Comparison of ENCODE assay signal across 27 cellular contexts in genomic region chr11:44147751-44148150, GRCh38.
"Had no signal": no experiment of that assay in that cellular context is flagged by ENCODE, and none has a peak within 500 bp of the region (broad histone marks: within the 10 kb centered on the region; RNA-seq: fewer than 3 reads in every experiment).

No MANE protein-coding gene starts in this region.

- H3K27me3 ChIP-seq: brain microvascular endothelial cell, esophagus muscularis mucosa, foreskin keratinocyte, gastroesophageal sphincter had no signal

- H3K4me3 ChIP-seq: esophagus muscularis mucosa, gastroesophageal sphincter had no signal

- H3K36me3 ChIP-seq: brain microvascular endothelial cell had no signal

- DNase-seq: activated CD4-positive, alpha-beta memory T cell treated with anti-CD3 and anti-CD28 coated beads for 36 hours; activated CD4-positive, alpha-beta T cell treated with anti-CD3 and anti-CD28 coated beads for 36 hours; activated CD4-positive, alpha-beta T cell treated with anti-CD3 and anti-CD28 coated beads, Interleukin-2, amount 10 ng/mL, durations not matched to agents 24 days and 14 days; activated CD4-positive, CD25-positive, alpha-beta regulatory T cell; activated CD4-positive, CD25-positive, alpha-beta regulatory T cell treated with anti-CD3 and anti-CD28 coated beads, Interleukin-2, amount 50 U/mL, for 72 hours; activated CD8-positive, alpha-beta memory T cell treated with anti-CD3 and anti-CD28 coated beads, Interleukin-2, amount 10 ng/mL, durations not matched to agents 7 days and 5 days; activated CD8-positive, alpha-beta memory T cell treated with anti-CD3 and anti-CD28 coated beads, Interleukin-2, amount 50 U/mL, for 4 hours; activated CD8-positive, alpha-beta T cell treated with anti-CD3 and anti-CD28 coated beads, Interleukin-2, amount 10 ng/mL, durations not matched to agents 7 days and 5 days; activated gamma-delta T cell; activated naive CD4-positive, alpha-beta T cell; activated naive CD4-positive, alpha-beta T cell treated with anti-CD3 and anti-CD28 coated beads, Interleukin-2, amount 10 ng/mL, durations not matched to agents 7 days and 5 days; activated naive CD8-positive, alpha-beta T cell treated with anti-CD3 and anti-CD28 coated beads, Interleukin-2, amount 10 ng/mL, durations not matched to agents 7 days and 5 days; activated T-cell treated with anti-CD3 and anti-CD28 coated beads, Interleukin-2, amount 50 U/mL, for 1 hour; activated T-cell treated with anti-CD3 and anti-CD28 coated beads, Interleukin-2, amount 50 U/mL, for 48 hours; brain microvascular endothelial cell; cortex of kidney; dermis blood vessel endothelial cell; effector CD4-positive, alpha-beta T cell; effector memory CD8-positive, alpha-beta T cell; erythroblast; foreskin keratinocyte; T-helper 1 cell; T-helper 17 cell; T1000 had no signal

- ATAC-seq: activated CD4-positive, alpha-beta T cell treated with anti-CD3 and anti-CD28 coated beads for 36 hours; activated CD8-positive, alpha-beta memory T cell treated with anti-CD3 and anti-CD28 coated beads, Interleukin-2, amount 10 ng/mL, durations not matched to agents 7 days and 5 days; activated CD8-positive, alpha-beta T cell treated with anti-CD3 and anti-CD28 coated beads, Interleukin-2, amount 10 ng/mL, durations not matched to agents 7 days and 5 days; activated naive CD4-positive, alpha-beta T cell treated with anti-CD3 and anti-CD28 coated beads, Interleukin-2, amount 50 U/mL, for 72 hours; effector memory CD8-positive, alpha-beta T cell; foreskin keratinocyte; gastroesophageal sphincter; T-helper 17 cell had no signal

- H3K27ac ChIP-seq: brain microvascular endothelial cell, esophagus muscularis mucosa, foreskin keratinocyte, gastroesophageal sphincter had no signal

- H3K4me1 ChIP-seq: foreskin keratinocyte had no signal

- H3K9me3 ChIP-seq: esophagus muscularis mucosa, gastroesophageal sphincter had no signal
